ENCODE assay signal across 1 cellular context in the genomic region with DNA sequence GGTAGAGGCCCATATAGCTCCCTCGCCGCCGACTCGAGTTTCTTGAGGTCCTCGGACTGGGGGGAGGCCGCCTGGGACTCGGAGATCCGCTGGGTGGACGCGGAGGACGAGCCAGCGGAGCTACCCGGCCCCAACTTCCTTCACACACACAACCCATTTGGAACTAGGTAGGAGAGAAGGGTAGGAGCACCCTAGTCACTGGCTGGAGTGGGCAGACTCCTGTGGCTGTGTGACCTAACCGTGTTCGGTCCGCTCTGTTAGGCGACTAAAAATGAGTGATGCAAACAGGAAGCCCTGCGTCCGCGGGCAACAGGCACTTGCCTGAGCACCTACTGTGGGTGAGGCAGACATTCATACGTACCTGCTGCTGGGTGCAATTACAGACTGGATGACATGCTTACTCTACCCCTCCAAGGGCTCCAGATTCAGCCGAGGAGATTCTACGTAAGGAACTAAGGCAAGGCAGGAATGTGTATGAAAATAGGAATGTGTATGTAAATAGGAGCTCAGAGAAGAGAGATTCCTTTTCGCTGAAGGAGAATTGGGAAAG.
TF ChIP-seq lines count a peak whose summit lies in the region.

No MANE protein-coding gene starts in this region.

TF ChIP-seq in H1, 55 proteins besides CTCF, POLR2A, EP300 and RAD21:
- TF ChIP-seq SAP30 (IDR thresholded peaks at IDR 0.05; ENCODE audit: insufficient read depth, insufficient replicate concordance, low read length), result peak; percentile 45
- TF ChIP-seq KDM4A (IDR thresholded peaks at IDR 0.05; ENCODE audit: low read depth, low read length, severe bottlenecking), result peak; percentile 49
- 0 out of 2 replicates have a peak, but pooled peaks have one; percentile 16 for TF ChIP-seq TEAD4 (IDR thresholded peaks at IDR 0.05; ENCODE audit: low read depth, low read length)
- TF ChIP-seq TAF1 (IDR thresholded peaks at IDR 0.05; ENCODE audit: low read depth, low read length), result peak; percentile 23; the same call in 1 of the 2 replicates
- peak; percentile 11 for TF ChIP-seq ASH2L (IDR thresholded peaks at IDR 0.05; ENCODE audit: low read length)
- peak; percentile 73; the same call in 1 of the 2 replicates for TF ChIP-seq POLR2AphosphoS5 (IDR thresholded peaks at IDR 0.05; ENCODE audit: low read depth, low read length)
- TF ChIP-seq HDAC2 (IDR thresholded peaks at IDR 0.05; ENCODE audit: borderline replicate concordance in 1 of 2, low read depth in 2 of 2, low read length in 2 of 2), result no peak
- TF ChIP-seq SP1 (IDR thresholded peaks at IDR 0.05; ENCODE audit: low read depth, low read length), result peak; percentile 22
- TF ChIP-seq SP4 (IDR thresholded peaks at IDR 0.05; ENCODE audit: low read length), result no peak; the same call in 1 of the 2 replicates
- TF ChIP-seq, protein P1, sequence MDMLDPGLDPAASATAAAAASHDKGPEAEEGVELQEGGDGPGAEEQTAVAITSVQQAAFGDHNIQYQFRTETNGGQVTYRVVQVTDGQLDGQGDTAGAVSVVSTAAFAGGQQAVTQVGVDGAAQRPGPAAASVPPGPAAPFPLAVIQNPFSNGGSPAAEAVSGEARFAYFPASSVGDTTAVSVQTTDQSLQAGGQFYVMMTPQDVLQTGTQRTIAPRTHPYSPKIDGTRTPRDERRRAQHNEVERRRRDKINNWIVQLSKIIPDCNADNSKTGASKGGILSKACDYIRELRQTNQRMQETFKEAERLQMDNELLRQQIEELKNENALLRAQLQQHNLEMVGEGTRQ (IDR thresholded peaks at IDR 0.05; ENCODE audit: low read length), result no peak
- TF ChIP-seq BACH1 (IDR thresholded peaks at IDR 0.05; ENCODE audit: low read length), result no peak
- peak; percentile 32; the same call in 1 of the 2 replicates for TF ChIP-seq PHF8 (conservative IDR thresholded peaks at IDR 0.05; ENCODE audit: low read depth, low read length)
- TF ChIP-seq SIRT6 (IDR thresholded peaks at IDR 0.05; ENCODE audit: low read length), result no peak
- TF ChIP-seq, protein P2, sequence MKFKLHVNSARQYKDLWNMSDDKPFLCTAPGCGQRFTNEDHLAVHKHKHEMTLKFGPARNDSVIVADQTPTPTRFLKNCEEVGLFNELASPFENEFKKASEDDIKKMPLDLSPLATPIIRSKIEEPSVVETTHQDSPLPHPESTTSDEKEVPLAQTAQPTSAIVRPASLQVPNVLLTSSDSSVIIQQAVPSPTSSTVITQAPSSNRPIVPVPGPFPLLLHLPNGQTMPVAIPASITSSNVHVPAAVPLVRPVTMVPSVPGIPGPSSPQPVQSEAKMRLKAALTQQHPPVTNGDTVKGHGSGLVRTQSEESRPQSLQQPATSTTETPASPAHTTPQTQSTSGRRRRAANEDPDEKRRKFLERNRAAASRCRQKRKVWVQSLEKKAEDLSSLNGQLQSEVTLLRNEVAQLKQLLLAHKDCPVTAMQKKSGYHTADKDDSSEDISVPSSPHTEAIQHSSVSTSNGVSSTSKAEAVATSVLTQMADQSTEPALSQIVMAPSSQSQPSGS (IDR thresholded peaks at IDR 0.05; ENCODE audit: low read length), result peak; percentile 50; the same call in 1 of the 2 replicates
